ENCODE assay signal across 19 cellular contexts in genomic region chr13:93450226-93450625, GRCh38.
A peak's percentile ranks its signal among the peaks of the same experiment; 100 is the strongest.
DNase-seq lines count a peak whose midpoint lies in the region; ATAC-seq and TF ChIP-seq lines count a peak whose summit lies in the region.
"Had no signal": no experiment of that assay in that cellular context is flagged by ENCODE, and none has a peak within 500 bp of the region (broad histone marks: within the 10 kb centered on the region; RNA-seq: fewer than 3 reads in every experiment).

No MANE protein-coding gene starts in this region.

- H3K79me2 ChIP-seq in SK-N-SH (ENCODE audit: insufficient read depth) = no peaks in the 10 kb centered on the region

- no peaks in the 10 kb centered on the region for H3F3A ChIP-seq in SK-N-SH (replicated peaks; ENCODE audit: insufficient read depth)

- no peaks in the 10 kb centered on the region for H3K9me3 ChIP-seq in SK-N-SH
- peaks cover 0 to 6% (median 0%) of the 10 kb centered on the region in 4 donors for H3K9me3 ChIP-seq in stomach
- H3K9me3 ChIP-seq: body of pancreas, gastrocnemius medialis, pancreas had no signal

- no peak for ATAC-seq in HG03280 (IDR thresholded peaks at IDR 0.05; ENCODE audit: unreplicated experiment)
- ATAC-seq: body of pancreas; gastrocnemius medialis; pancreas; stimulated activated naive CD8-positive, alpha-beta T cell treated with anti-CD3 and anti-CD28 coated beads, Interleukin-15, Interleukin-2, amounts not matched to agents 100 U/mL and 50 U/mL, for 24 hours had no signal

- no peak for TF ChIP-seq RAD21 in SK-N-SH (IDR thresholded peaks at IDR 0.05; ENCODE audit: low read length)

- peaks cover 5 to 10% of the 10 kb centered on the region in 2 experiments; a peak in 2 of 4 replicates for H3K4me1 ChIP-seq in SK-N-SH (ENCODE audit: control insufficient read depth in 1 of 2, insufficient read depth in 2 of 2, low read depth in 1 of 2, low read length in 1 of 2)
- no peaks in the 10 kb centered on the region for H3K4me1 ChIP-seq in stomach
- H3K4me1 ChIP-seq: body of pancreas, gastrocnemius medialis, pancreas had no signal

- intact Hi-C loops in stomach (cut with DNase I; ENCODE audit: low total_unique reads) = no loop called here

- no peak overlapping the region for H3K4me3 ChIP-seq in SK-N-SH (ENCODE audit: low read depth in 2 of 2, low read length in 1 of 2)
- no peak overlapping the region for H3K4me3 ChIP-seq in fibroblast of mammary gland (ENCODE audit: control insufficient read depth, low read depth, low read length)
- no peak overlapping the region for H3K4me3 ChIP-seq in retinal pigment epithelial cell (ENCODE audit: low read length)
- no peak overlapping the region for H3K4me3 ChIP-seq in stomach
- H3K4me3 ChIP-seq: body of pancreas, gastrocnemius medialis, pancreas, smooth muscle cell had no signal

- H3K36me3 ChIP-seq in SK-N-SH (replicated peaks in 1 of 2; ENCODE audit: control insufficient read depth in 1 of 2, insufficient read depth in 2 of 2, low read length in 1 of 2) (no peaks in the 10 kb centered on the region), stomach (no peaks in the 10 kb centered on the region)
- H3K36me3 ChIP-seq: gastrocnemius medialis, pancreas had no signal

- H4K20me1 ChIP-seq in SK-N-SH (ENCODE audit: insufficient read depth) = no peaks in the 10 kb centered on the region

- POLR2A ChIA-PET in SK-N-SH (lab: Yijun Ruan, JAX) = interaction anchor here (0.9 kb wide), 1 partner anchor 10 kb away, joined by 3 read pairs; no protein-coding TSS in a partner anchor

- TF ChIP-seq POLR2A in stomach (IDR thresholded peaks at IDR 0.05) = no peak

- TF ChIP-seq CTCF in SK-N-SH (IDR thresholded peaks at IDR 0.05) = no peak
- no peak for TF ChIP-seq CTCF in fibroblast of mammary gland (conservative IDR thresholded peaks at IDR 0.05; ENCODE audit: control insufficient read depth, insufficient read depth, low read depth, low read length)
- no peak for TF ChIP-seq CTCF in retinal pigment epithelial cell (conservative IDR thresholded peaks at IDR 0.05; ENCODE audit: low read depth, low read length)
- no peak for TF ChIP-seq CTCF in stomach (IDR thresholded peaks at IDR 0.05)

- peak; percentile 19 for DNase-seq in GM04504 (ENCODE audit: low read depth)
- peak; percentile 22 for DNase-seq in SK-N-SH
- peak; percentile 64 for DNase-seq in fibroblast of mammary gland (ENCODE audit: low read depth)
- peak; percentile 81 for DNase-seq in retinal pigment epithelial cell (ENCODE audit: low read depth)
- no peak for DNase-seq in stomach
- DNase-seq in stimulated activated CD4-positive, alpha-beta T cell treated with anti-CD3 and anti-CD28 coated beads, Interleukin-4, amount 100 ng/mL, for 24 hours = no peak
- DNase-seq: activated effector memory CD4-positive, alpha-beta T cell treated with anti-CD3 and anti-CD28 coated beads, Interleukin-2, amount 50 U/mL, for 16 hours; body of pancreas; CD4-positive, alpha-beta memory T cell; gastrocnemius medialis; immature natural killer cell; MM.1S; NCI-H2081; pancreas; stimulated activated naive CD8-positive, alpha-beta T cell treated with anti-CD3 and anti-CD28 coated beads, Interleukin-15, Interleukin-2, amounts not matched to agents 100 U/mL and 50 U/mL, for 24 hours; SW 1271 had no signal

- H3K4me2 ChIP-seq in SK-N-SH = no peak overlapping the region
- H3K4me2 ChIP-seq: smooth muscle cell had no signal

- H3K27me3 ChIP-seq in SK-N-SH (ENCODE audit: insufficient read depth) (no peaks in the 10 kb centered on the region), stomach (no peaks in the 10 kb centered on the region)
- H3K27me3 ChIP-seq: body of pancreas, gastrocnemius medialis, pancreas had no signal

- TF ChIP-seq EP300 in SK-N-SH (IDR thresholded peaks at IDR 0.05; ENCODE audit: borderline replicate concordance in 1 of 2, low read depth in 1 of 2, low read length in 1 of 2) (no peak), stomach (IDR thresholded peaks at IDR 0.05) (no peak)

- no peak overlapping the region for H3K9ac ChIP-seq in SK-N-SH

- CTCF ChIA-PET in SK-N-SH (lab: Yijun Ruan, JAX) = interaction anchor here (1.7 kb wide), 1 partner anchor 202 kb away, joined by 7 read pairs; no protein-coding TSS in a partner anchor

- no peaks in the 10 kb centered on the region for H3K9me2 ChIP-seq in SK-N-SH

- H3K27ac ChIP-seq in SK-N-SH (ENCODE audit: low read depth in 2 of 2, low read length in 1 of 2) = peak overlapping the region in 1 of 2 experiments; percentile 92; a peak in 2 of 4 replicates
- no peak overlapping the region for H3K27ac ChIP-seq in stomach
- H3K27ac ChIP-seq: body of pancreas, gastrocnemius medialis, pancreas, VCaP had no signal

- H2AFZ ChIP-seq in SK-N-SH (ENCODE audit: low read depth) = no peak overlapping the region

TF ChIP-seq in SK-N-SH, 30 proteins besides CTCF, POLR2A, EP300 and RAD21:
- TF ChIP-seq REST (IDR thresholded peaks at IDR 0.05; ENCODE audit: low read depth, low read length) = no peak
- TF ChIP-seq JUND (IDR thresholded peaks at IDR 0.05) = no peak
- no peak for TF ChIP-seq RXRA (IDR thresholded peaks at IDR 0.05; ENCODE audit: borderline replicate concordance, low read depth)
- TF ChIP-seq PBX3 (IDR thresholded peaks at IDR 0.05) = no peak
- no peak for TF ChIP-seq IRF3 (IDR thresholded peaks at IDR 0.05; ENCODE audit: low read depth, low read length)
- TF ChIP-seq SIN3A (IDR thresholded peaks at IDR 0.05; ENCODE audit: borderline replicate concordance, low read depth, low read length) = no peak
- no peak for TF ChIP-seq TCF12 (IDR thresholded peaks at IDR 0.05)
- TF ChIP-seq RFX5 (IDR thresholded peaks at IDR 0.05; ENCODE audit: low read length) = no peak
- TF ChIP-seq FOSL2 (IDR thresholded peaks at IDR 0.05; ENCODE audit: borderline replicate concordance, low read depth) = no peak
- TF ChIP-seq GABPA (IDR thresholded peaks at IDR 0.05; ENCODE audit: low read depth) = no peak
- TF ChIP-seq USF1 (IDR thresholded peaks at IDR 0.05; ENCODE audit: borderline replicate concordance, low read depth) = no peak
- no peak for TF ChIP-seq FOXM1 (IDR thresholded peaks at IDR 0.05; ENCODE audit: low read depth)
- TF ChIP-seq CHD2 (IDR thresholded peaks at IDR 0.05; ENCODE audit: low read length, partially characterized antibody) = no peak
- no peak for TF ChIP-seq MXI1 (IDR thresholded peaks at IDR 0.05; ENCODE audit: low read depth, low read length)
- TF ChIP-seq EZH2phosphoT487 (IDR thresholded peaks at IDR 0.05; ENCODE audit: borderline replicate concordance, low read depth) = no peak
- no peak for TF ChIP-seq FOXJ3 (CRISPR knock-in tag; IDR thresholded peaks at IDR 0.05)
- no peak for TF ChIP-seq SMC3 (IDR thresholded peaks at IDR 0.05; ENCODE audit: low read depth, low read length)

Comparison
In these comparisons a context has a peak if more than half of its experiments do, and no peak if none do; other contexts are left out.
1. DNase-seq: peak in GM04504 (single experiment), SK-N-SH (single experiment), fibroblast of mammary gland (single experiment) and retinal pigment epithelial cell (single experiment); none in stomach (single experiment) and stimulated activated CD4-positive, alpha-beta T cell treated with anti-CD3 and anti-CD28 coated beads, Interleukin-4, amount 100 ng/mL, for 24 hours (single experiment).